Comparison of ENCODE assay signal across 27 cellular contexts in the genomic region with DNA sequence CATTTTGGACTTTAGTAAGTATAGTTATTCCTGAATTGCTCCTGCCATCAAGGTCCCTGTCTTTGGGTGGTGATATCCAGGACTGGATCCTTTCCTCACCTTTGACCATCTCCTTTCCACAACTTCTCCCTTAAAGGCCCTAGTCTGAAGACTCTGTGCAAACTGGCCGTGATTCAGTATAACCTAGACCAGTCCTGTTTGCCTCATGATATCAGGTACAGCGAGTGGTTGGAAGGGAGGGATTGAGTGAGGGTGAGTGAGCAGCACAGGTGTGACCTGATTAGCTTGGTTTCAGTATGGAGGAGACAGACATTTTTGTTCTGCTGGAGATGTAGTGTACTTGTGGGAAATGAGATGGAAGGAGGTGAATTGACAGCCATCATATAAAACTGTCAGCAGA. TPM values are rescaled to one million over a fixed set of nuclear protein-coding genes. Genes with fewer than 3 reads are reported as not detected.
A peak's percentile ranks its signal among the peaks of the same experiment; 100 is the strongest.
DNase-seq lines count a peak whose midpoint lies in the region; ATAC-seq and TF ChIP-seq lines count a peak whose summit lies in the region.
"Had no signal": no experiment of that assay in that cellular context is flagged by ENCODE, and none has a peak within 500 bp of the region (broad histone marks: within the 10 kb centered on the region; RNA-seq: fewer than 3 reads in every experiment).

No MANE protein-coding gene starts in this region.

- peaks cover 34% of the 10 kb centered on the region for H3K4me1 ChIP-seq in mesenchymal stem cell (ENCODE audit: control insufficient read depth, insufficient read depth, low read depth, low read length)
- H3K4me1 ChIP-seq in skeletal muscle tissue (ENCODE audit: control insufficient read depth in 3 of 3, insufficient read depth in 3 of 3, low read length in 3 of 3): peaks cover 72 to 76% (median 74%) of the 10 kb centered on the region in 3 donors
- H3K4me1 ChIP-seq in adrenal gland (replicated peaks in 1 of 2): peaks cover 34 to 56% of the 10 kb centered on the region in 2 donors

- no peak overlapping the region for H2BK12ac ChIP-seq in mesenchymal stem cell (ENCODE audit: low read length in 2 of 2)

- H4K8ac ChIP-seq in mesenchymal stem cell (ENCODE audit: low read length): no peak overlapping the region

- H3K27me3 ChIP-seq in mesenchymal stem cell (ENCODE audit: control insufficient read depth in 1 of 2, insufficient read depth in 1 of 2, low read length in 2 of 2) (no peaks in the 10 kb centered on the region), skeletal muscle tissue (ENCODE audit: control insufficient read depth in 3 of 3, insufficient read depth in 3 of 3, low read length in 3 of 3) (no peaks in the 10 kb centered on the region), adrenal gland (no peaks in the 10 kb centered on the region)
- H3K27me3 ChIP-seq: brain microvascular endothelial cell, gastroesophageal sphincter, neural progenitor cell, right atrium auricular region had no signal

- peak overlapping the region; percentile 34 for H3K4me3 Mint-ChIP-seq in activated naive CD4-positive, alpha-beta T cell treated with anti-CD3 and anti-CD28 coated beads, Interleukin-2, amount 50 U/mL, for 24 hours
- no peak overlapping the region for H3K4me3 Mint-ChIP-seq in activated naive CD4-positive, alpha-beta T cell treated with anti-CD3 and anti-CD28 coated beads for 36 hours
- H3K4me3 Mint-ChIP-seq in activated T-helper 2 cell treated with anti-CD3 and anti-CD28 coated beads, Interferon-gamma antibody, Interleukin-2, Interleukin-4, amounts not matched to agents 10 μg/mL and 5 μg/mL and 100 μg/mL, durations not matched to agents 14 hours and 24 hours and 36 hours (ENCODE audit: low read depth): peak overlapping the region; percentile 58
- H3K4me3 Mint-ChIP-seq: neural progenitor cell had no signal

- H3K9me3 ChIP-seq in mesenchymal stem cell (ENCODE audit: control insufficient read depth, low read length) (no peaks in the 10 kb centered on the region), skeletal muscle tissue (ENCODE audit: control insufficient read depth in 3 of 3, low read length in 3 of 3) (no peaks in the 10 kb centered on the region), adrenal gland (replicated peaks in 1 of 3) (no peaks in the 10 kb centered on the region)
- H3K9me3 ChIP-seq: A549, gastroesophageal sphincter, mucosa of descending colon, right atrium auricular region, thoracic aorta had no signal

- H3K36me3 Mint-ChIP-seq in activated naive CD4-positive, alpha-beta T cell treated with anti-CD3 and anti-CD28 coated beads, Interleukin-2, amount 50 U/mL, for 24 hours: peaks cover 4% of the 10 kb centered on the region
- H3K36me3 Mint-ChIP-seq in activated naive CD4-positive, alpha-beta T cell treated with anti-CD3 and anti-CD28 coated beads for 36 hours (ENCODE audit: low read depth): peaks cover 7% of the 10 kb centered on the region
- H3K36me3 Mint-ChIP-seq in activated T-helper 2 cell treated with anti-CD3 and anti-CD28 coated beads, Interferon-gamma antibody, Interleukin-2, Interleukin-4, amounts not matched to agents 10 μg/mL and 5 μg/mL and 100 μg/mL, durations not matched to agents 14 hours and 24 hours and 36 hours (ENCODE audit: low read depth): peaks cover 43% of the 10 kb centered on the region

- DNase-seq in activated naive CD4-positive, alpha-beta T cell treated with anti-CD3 and anti-CD28 coated beads for 36 hours: no peak
- no peak for DNase-seq in activated T-helper 2 cell treated with anti-CD3 and anti-CD28 coated beads, Interferon-gamma antibody, Interleukin-2, Interleukin-4, amounts not matched to agents 10 μg/mL and 5 μg/mL and 100 μg/mL, durations not matched to agents 14 hours and 24 hours and 36 hours (ENCODE audit: low spot score)
- DNase-seq in mesenchymal stem cell (no peak), adrenal gland (no peak)
- DNase-seq in stimulated activated CD8-positive, alpha-beta memory T cell treated with anti-CD3 and anti-CD28 coated beads, Interleukin-4, amount 100 ng/mL, for 48 hours: no peak
- DNase-seq: activated CD4-positive, alpha-beta T cell treated with anti-CD3 and anti-CD28 coated beads for 4 hours; activated effector memory CD4-positive, alpha-beta T cell treated with anti-CD3 and anti-CD28 coated beads, Interleukin-2, amount 50 U/mL, for 16 hours; brain microvascular endothelial cell; hippocampal formation; KG1; MM.1S; mucosa of descending colon; NCI-H2029; NCI-H524 treated with DMSO at 0.1 percent for 48 hours; PC-9; stimulated activated CD4-positive, alpha-beta T cell treated with anti-CD3 and anti-CD28 coated beads, Interleukin-1b, Interleukin-23, amount 100 ng/mL, for 48 hours; stimulated activated naive CD8-positive, alpha-beta T cell treated with anti-CD3 and anti-CD28 coated beads, Interleukin-15, Interleukin-2, amounts not matched to agents 100 U/mL and 50 U/mL, for 24 hours had no signal

- H3K4ac ChIP-seq in mesenchymal stem cell (ENCODE audit: low read depth in 1 of 2, low read length in 2 of 2): no peak overlapping the region

- H3K79me1 ChIP-seq in mesenchymal stem cell (replicated peaks; ENCODE audit: low read length, poor library complexity, severe bottlenecking): peaks cover 21% of the 10 kb centered on the region

- CTCF ChIA-PET in activated naive CD4-positive, alpha-beta T cell treated with anti-CD3 and anti-CD28 coated beads for 36 hours (lab: Charles Lee): interaction anchor here (1.0 kb wide), 1 partner anchor 125 kb away, joined by 3 read pairs; no protein-coding TSS in a partner anchor

- intact Hi-C loops in activated naive CD4-positive, alpha-beta T cell treated with anti-CD3 and anti-CD28 coated beads for 36 hours (cut with micrococcal nuclease): no loop called here
- intact Hi-C loops in activated T-helper 2 cell treated with anti-CD3 and anti-CD28 coated beads, Interferon-gamma antibody, Interleukin-2, Interleukin-4, amounts not matched to agents 10 μg/mL and 5 μg/mL and 100 μg/mL, durations not matched to agents 14 hours and 24 hours and 36 hours (cut with micrococcal nuclease): no loop called here
- intact Hi-C loops in adrenal gland (cut with DNase I): no loop called here

- H3K27ac ChIP-seq in mesenchymal stem cell (ENCODE audit: low read length, poor library complexity, severe bottlenecking) (no peak overlapping the region), skeletal muscle tissue (ENCODE audit: low read depth, low read length) (peak overlapping the region; percentile 92), adrenal gland (no peak overlapping the region)
- H3K27ac ChIP-seq: A549, brain microvascular endothelial cell, gastroesophageal sphincter, neural progenitor cell, parathyroid adenoma, PC-9, thoracic aorta had no signal

- H3K4me1 Mint-ChIP-seq in activated naive CD4-positive, alpha-beta T cell treated with anti-CD3 and anti-CD28 coated beads, Interleukin-2, amount 50 U/mL, for 24 hours: peaks cover 66% of the 10 kb centered on the region
- peaks cover 47% of the 10 kb centered on the region for H3K4me1 Mint-ChIP-seq in activated naive CD4-positive, alpha-beta T cell treated with anti-CD3 and anti-CD28 coated beads for 36 hours (ENCODE audit: low read depth)
- peaks cover 25% of the 10 kb centered on the region for H3K4me1 Mint-ChIP-seq in activated T-helper 2 cell treated with anti-CD3 and anti-CD28 coated beads, Interferon-gamma antibody, Interleukin-2, Interleukin-4, amounts not matched to agents 10 μg/mL and 5 μg/mL and 100 μg/mL, durations not matched to agents 14 hours and 24 hours and 36 hours (ENCODE audit: low read depth)

- H2BK5ac ChIP-seq in mesenchymal stem cell (ENCODE audit: low read depth, low read length, poor library complexity, severe bottlenecking): no peak overlapping the region

- H3K14ac ChIP-seq in mesenchymal stem cell (ENCODE audit: low read length in 2 of 2): no peak overlapping the region

- no peak overlapping the region for H3K23ac ChIP-seq in mesenchymal stem cell (ENCODE audit: low read length in 2 of 2)

- H4K91ac ChIP-seq in mesenchymal stem cell (ENCODE audit: low read length): no peak overlapping the region

- TF ChIP-seq POLR2A in adrenal gland (IDR thresholded peaks at IDR 0.05): no peak

- H2AFZ ChIP-seq in mesenchymal stem cell (ENCODE audit: low read depth, low read length): no peak overlapping the region
- H2AFZ ChIP-seq: neural progenitor cell, parathyroid adenoma, PC-9 had no signal

- H2BK15ac ChIP-seq in mesenchymal stem cell (ENCODE audit: low read depth, poor library complexity, severe bottlenecking): no peak overlapping the region

- H3K4me3 ChIP-seq in mesenchymal stem cell (ENCODE audit: insufficient read depth in 1 of 2, low read depth in 1 of 2, low read length in 2 of 2): no peak overlapping the region
- H3K4me3 ChIP-seq in skeletal muscle tissue (ENCODE audit: low read length in 3 of 3): no peak overlapping the region
- no peak overlapping the region for H3K4me3 ChIP-seq in adrenal gland
- H3K4me3 ChIP-seq: A549, gastroesophageal sphincter, mucosa of descending colon, neural progenitor cell, PC-9, right atrium auricular region, smooth muscle cell, thoracic aorta had no signal

- WGBS in mesenchymal stem cell: 100% methylated on average over 2 of the region's 2 CpGs
- WGBS in adrenal gland, 4 donors: 88 to 98% (median 94%) methylated on average over 2 of the region's 2 CpGs

- no peaks in the 10 kb centered on the region for H3K9me3 Mint-ChIP-seq in activated naive CD4-positive, alpha-beta T cell treated with anti-CD3 and anti-CD28 coated beads, Interleukin-2, amount 50 U/mL, for 24 hours
- H3K9me3 Mint-ChIP-seq in activated naive CD4-positive, alpha-beta T cell treated with anti-CD3 and anti-CD28 coated beads for 36 hours: no peaks in the 10 kb centered on the region
- no peaks in the 10 kb centered on the region for H3K9me3 Mint-ChIP-seq in activated T-helper 2 cell treated with anti-CD3 and anti-CD28 coated beads, Interferon-gamma antibody, Interleukin-2, Interleukin-4, amounts not matched to agents 10 μg/mL and 5 μg/mL and 100 μg/mL, durations not matched to agents 14 hours and 24 hours and 36 hours
- H3K9me3 Mint-ChIP-seq: neural progenitor cell had no signal

- no peak for ATAC-seq in HG03520 (IDR thresholded peaks at IDR 0.05; ENCODE audit: unreplicated experiment)
- ATAC-seq: A549; gastroesophageal sphincter; mucosa of descending colon; stimulated activated naive CD8-positive, alpha-beta T cell treated with anti-CD3 and anti-CD28 coated beads, Interleukin-15, Interleukin-2, amounts not matched to agents 100 U/mL and 50 U/mL, for 24 hours had no signal

- no peaks in the 10 kb centered on the region for H3K27me3 Mint-ChIP-seq in activated naive CD4-positive, alpha-beta T cell treated with anti-CD3 and anti-CD28 coated beads, Interleukin-2, amount 50 U/mL, for 24 hours
- no peaks in the 10 kb centered on the region for H3K27me3 Mint-ChIP-seq in activated naive CD4-positive, alpha-beta T cell treated with anti-CD3 and anti-CD28 coated beads for 36 hours (ENCODE audit: low read depth)
- no peaks in the 10 kb centered on the region for H3K27me3 Mint-ChIP-seq in activated T-helper 2 cell treated with anti-CD3 and anti-CD28 coated beads, Interferon-gamma antibody, Interleukin-2, Interleukin-4, amounts not matched to agents 10 μg/mL and 5 μg/mL and 100 μg/mL, durations not matched to agents 14 hours and 24 hours and 36 hours (ENCODE audit: low read depth)

- no peak overlapping the region for H3K18ac ChIP-seq in mesenchymal stem cell (ENCODE audit: low read depth in 1 of 2, low read length in 2 of 2)

- no peak overlapping the region for H3K4me2 ChIP-seq in mesenchymal stem cell (ENCODE audit: low read length, poor library complexity, severe bottlenecking)
- H3K4me2 ChIP-seq: A549, neural progenitor cell, PC-9, smooth muscle cell had no signal

- no peak overlapping the region for H2BK120ac ChIP-seq in mesenchymal stem cell (ENCODE audit: low read depth, low read length)

- H3K9ac ChIP-seq in mesenchymal stem cell (ENCODE audit: low read length) (peak overlapping the region; percentile 98), skeletal muscle tissue (ENCODE audit: low read depth in 1 of 3, low read length in 3 of 3) (peak overlapping the region in 2 of 3 donors; percentile 23 to 77)
- H3K9ac ChIP-seq: neural progenitor cell, parathyroid adenoma had no signal

- H3K36me3 ChIP-seq in mesenchymal stem cell (ENCODE audit: control insufficient read depth in 1 of 2, insufficient read depth in 2 of 2, low read depth in 1 of 2, low read length in 2 of 2): peaks cover 49 to 56% of the 10 kb centered on the region in 2 experiments
- H3K36me3 ChIP-seq in skeletal muscle tissue (ENCODE audit: control insufficient read depth in 3 of 3, insufficient read depth in 3 of 3, low read length in 3 of 3): peaks cover 22 to 38% (median 34%) of the 10 kb centered on the region in 3 donors
- peaks cover 0 to 30% of the 10 kb centered on the region in 2 donors for H3K36me3 ChIP-seq in adrenal gland (replicated peaks in 1 of 2)
- H3K36me3 ChIP-seq: neural progenitor cell had no signal

- no peak for TF ChIP-seq CTCF in adrenal gland (IDR thresholded peaks at IDR 0.05)

- H2AK5ac ChIP-seq in mesenchymal stem cell (ENCODE audit: low read length, severe bottlenecking): no peak overlapping the region

- H3K27ac Mint-ChIP-seq in activated naive CD4-positive, alpha-beta T cell treated with anti-CD3 and anti-CD28 coated beads, Interleukin-2, amount 50 U/mL, for 24 hours: peak overlapping the region; percentile 85
- H3K27ac Mint-ChIP-seq in activated naive CD4-positive, alpha-beta T cell treated with anti-CD3 and anti-CD28 coated beads for 36 hours: no peak overlapping the region
- peak overlapping the region; percentile 15 for H3K27ac Mint-ChIP-seq in activated T-helper 2 cell treated with anti-CD3 and anti-CD28 coated beads, Interferon-gamma antibody, Interleukin-2, Interleukin-4, amounts not matched to agents 10 μg/mL and 5 μg/mL and 100 μg/mL, durations not matched to agents 14 hours and 24 hours and 36 hours
- H3K27ac Mint-ChIP-seq: neural progenitor cell had no signal

RNA-seq across cellular contexts. Expression of gene RRP36, which starts 2.3 kb away (rescaled TPM):
- total RNA-seq in activated naive CD4-positive, alpha-beta T cell treated with anti-CD3 and anti-CD28 coated beads for 36 hours: 10 to 100 TPM; 31.0 to 32.7 TPM
- total RNA-seq in activated T-helper 2 cell treated with anti-CD3 and anti-CD28 coated beads, Interferon-gamma antibody, Interleukin-2, Interleukin-4, amounts not matched to agents 10 μg/mL and 5 μg/mL and 100 μg/mL, durations not matched to agents 14 hours and 24 hours and 36 hours: 71.4 and 78.4 TPM in 2 replicates
- polyA plus RNA-seq in mesenchymal stem cell (2013, experiment 1 of 2): 117 TPM
- polyA plus RNA-seq in mesenchymal stem cell (2013, experiment 2 of 2): 116 TPM
- total RNA-seq in skeletal muscle tissue (40.7 TPM), adrenal gland (10 to 100 TPM; 37.9 to 81.6 (median 50.7) TPM)
- 10 to 100 TPM; 29.6 to 98.2 (median 32.1) TPM for polyA plus RNA-seq in adrenal gland

RNA-seq across cellular contexts. Expression of gene KLHDC3, which starts 5.1 kb away (rescaled TPM):
- total RNA-seq in activated naive CD4-positive, alpha-beta T cell treated with anti-CD3 and anti-CD28 coated beads for 36 hours: 10 to 100 TPM; 58.6 to 58.9 TPM
- 71.2 and 74.6 TPM in 2 replicates for total RNA-seq in activated T-helper 2 cell treated with anti-CD3 and anti-CD28 coated beads, Interferon-gamma antibody, Interleukin-2, Interleukin-4, amounts not matched to agents 10 μg/mL and 5 μg/mL and 100 μg/mL, durations not matched to agents 14 hours and 24 hours and 36 hours
- 51.3 TPM for polyA plus RNA-seq in mesenchymal stem cell (2013, experiment 1 of 2)
- polyA plus RNA-seq in mesenchymal stem cell (2013, experiment 2 of 2): 51.0 TPM
- total RNA-seq in skeletal muscle tissue: 267 TPM
- total RNA-seq in adrenal gland: 100 to 1,000 TPM in 6 of 8 donors, 10 to 100 TPM in 2; 72.3 to 139 (median 105) TPM
- 100 to 1,000 TPM in 2 of 3 donors, 10 to 100 TPM in 1; 51.2 to 144 (median 112) TPM for polyA plus RNA-seq in adrenal gland

RNA-seq across cellular contexts. Expression of gene MEA1, which starts 5.4 kb away (rescaled TPM):
- 10 to 100 TPM; 80.6 to 85.1 TPM for total RNA-seq in activated naive CD4-positive, alpha-beta T cell treated with anti-CD3 and anti-CD28 coated beads for 36 hours
- total RNA-seq in activated T-helper 2 cell treated with anti-CD3 and anti-CD28 coated beads, Interferon-gamma antibody, Interleukin-2, Interleukin-4, amounts not matched to agents 10 μg/mL and 5 μg/mL and 100 μg/mL, durations not matched to agents 14 hours and 24 hours and 36 hours: 90.9 and 91.2 TPM in 2 replicates
- polyA plus RNA-seq in mesenchymal stem cell (2013, experiment 1 of 2): 84.9 TPM
- polyA plus RNA-seq in mesenchymal stem cell (2013, experiment 2 of 2): 88.1 TPM
- 29.7 TPM for total RNA-seq in skeletal muscle tissue
- 100 to 1,000 TPM in 1 of 8 donors, 10 to 100 TPM in 7; 54.6 to 109 (median 68.6) TPM for total RNA-seq in adrenal gland
- polyA plus RNA-seq in adrenal gland: 100 to 1,000 TPM in 2 of 3 donors, 10 to 100 TPM in 1; 81.1 to 142 (median 135) TPM

RNA-seq across cellular contexts. Expression of gene CUL7, which starts 34.5 kb away (rescaled TPM):
- total RNA-seq in activated naive CD4-positive, alpha-beta T cell treated with anti-CD3 and anti-CD28 coated beads for 36 hours: 10 to 100 TPM; 21.9 to 22.1 TPM
- 26.0 and 27.3 TPM in 2 replicates for total RNA-seq in activated T-helper 2 cell treated with anti-CD3 and anti-CD28 coated beads, Interferon-gamma antibody, Interleukin-2, Interleukin-4, amounts not matched to agents 10 μg/mL and 5 μg/mL and 100 μg/mL, durations not matched to agents 14 hours and 24 hours and 36 hours
- polyA plus RNA-seq in mesenchymal stem cell (2013, experiment 1 of 2): 20.3 TPM
- 19.0 TPM for polyA plus RNA-seq in mesenchymal stem cell (2013, experiment 2 of 2)
- total RNA-seq in skeletal muscle tissue (27.1 TPM), adrenal gland (10 to 100 TPM; 17.9 to 47.2 (median 35.1) TPM)
- polyA plus RNA-seq in adrenal gland: 10 to 100 TPM; 12.0 to 30.6 (median 19.3) TPM

RNA-seq across cellular contexts. Expression of gene PPP2R5D, which starts 34.8 kb away (rescaled TPM):
- total RNA-seq in activated naive CD4-positive, alpha-beta T cell treated with anti-CD3 and anti-CD28 coated beads for 36 hours: 10 to 100 TPM; 52.4 to 54.4 TPM
- 62.7 and 63.2 TPM in 2 replicates for total RNA-seq in activated T-helper 2 cell treated with anti-CD3 and anti-CD28 coated beads, Interferon-gamma antibody, Interleukin-2, Interleukin-4, amounts not matched to agents 10 μg/mL and 5 μg/mL and 100 μg/mL, durations not matched to agents 14 hours and 24 hours and 36 hours
- 41.7 TPM for polyA plus RNA-seq in mesenchymal stem cell (2013, experiment 1 of 2)
- 40.9 TPM for polyA plus RNA-seq in mesenchymal stem cell (2013, experiment 2 of 2)
- total RNA-seq in skeletal muscle tissue (31.3 TPM), adrenal gland (10 to 100 TPM; 24.2 to 97.8 (median 33.7) TPM)
- polyA plus RNA-seq in adrenal gland: 10 to 100 TPM; 29.7 to 38.9 (median 37.9) TPM
